8 cellular contexts compared by ENCODE assay signal in the genomic region with DNA sequence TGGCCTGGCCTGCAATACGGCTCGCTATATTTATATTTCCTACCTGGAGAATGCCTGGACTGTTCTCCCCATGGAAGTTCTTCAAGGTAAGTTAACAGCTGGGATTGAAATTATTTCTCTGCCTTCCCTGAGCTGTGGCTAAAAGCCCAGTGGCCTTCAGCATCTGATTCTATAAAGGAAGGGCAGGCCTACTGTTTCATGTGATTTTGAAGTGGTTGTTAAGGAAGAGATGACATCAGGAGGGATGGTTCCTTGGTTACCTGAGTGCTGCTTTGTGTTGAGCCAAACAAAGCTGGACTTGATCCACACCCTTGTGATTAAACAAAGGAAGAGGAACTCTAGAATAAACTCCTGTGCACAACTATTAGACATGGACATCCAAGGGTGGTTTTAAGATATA.
DNase-seq lines count a peak whose midpoint lies in the region; ATAC-seq and TF ChIP-seq lines count a peak whose summit lies in the region.

No MANE protein-coding gene starts in this region.

- peak; percentile 51 for DNase-seq in CD1c-positive myeloid dendritic cell (ENCODE audit: extremely low spot score)
- peak; percentile 91 for DNase-seq in NCI-H146 (lab: John Stamatoyannopoulos, UW)
- DNase-seq in amniotic epithelial cell (ENCODE audit: low read depth): peak; percentile 23
- DNase-seq in kidney epithelial cell (ENCODE audit: low read depth): peak; percentile 42
- DNase-seq in effector memory CD4-positive, alpha-beta T cell: no peak
- no peak for DNase-seq in NOMO-1 (lab: John Stamatoyannopoulos, UW; ENCODE audit: unreplicated experiment in 2 of 2)

- no peaks in the 10 kb centered on the region for H3K9me3 ChIP-seq in effector memory CD4-positive, alpha-beta T cell (ENCODE audit: control insufficient read depth, low read length)

- H3K4me3 ChIP-seq in kidney epithelial cell (ENCODE audit: low read depth, low read length): no peak overlapping the region
- no peak overlapping the region for H3K4me3 ChIP-seq in effector memory CD4-positive, alpha-beta T cell (ENCODE audit: insufficient read depth, low read depth, low read length, poor library complexity, severe bottlenecking)

- no peaks in the 10 kb centered on the region for H3K36me3 ChIP-seq in kidney epithelial cell (ENCODE audit: control insufficient read depth, insufficient read depth, low read length)
- peaks cover 3% of the 10 kb centered on the region for H3K36me3 ChIP-seq in effector memory CD4-positive, alpha-beta T cell (ENCODE audit: control insufficient read depth, insufficient read depth, low read length)

- ATAC-seq in GM21526 (IDR thresholded peaks at IDR 0.05; ENCODE audit: low FRiP score, unreplicated experiment): no peak
- no peak for ATAC-seq in GM21515 (IDR thresholded peaks at IDR 0.05; ENCODE audit: unreplicated experiment)

- no peak for TF ChIP-seq CTCF in kidney epithelial cell (IDR thresholded peaks at IDR 0.05; ENCODE audit: insufficient read depth, low read length, poor library complexity, severe bottlenecking)

- no peaks in the 10 kb centered on the region for H3K4me1 ChIP-seq in effector memory CD4-positive, alpha-beta T cell (ENCODE audit: control insufficient read depth, insufficient read depth, low read length, poor library complexity, severe bottlenecking)

- no peak overlapping the region for H3K27ac ChIP-seq in effector memory CD4-positive, alpha-beta T cell (ENCODE audit: insufficient read depth, low read length, poor library complexity, severe bottlenecking)

- no peaks in the 10 kb centered on the region for H3K27me3 ChIP-seq in kidney epithelial cell (ENCODE audit: control insufficient read depth, insufficient read depth, low read length)
- H3K27me3 ChIP-seq in effector memory CD4-positive, alpha-beta T cell (replicated peaks; ENCODE audit: control insufficient read depth, insufficient read depth, low read length, poor library complexity, severe bottlenecking): no peaks in the 10 kb centered on the region

Comparison
In these comparisons a context has a peak if more than half of its experiments do, and no peak if none do; other contexts are left out.
1. DNase-seq: peak in CD1c-positive myeloid dendritic cell (single experiment), NCI-H146 (single experiment), amniotic epithelial cell (single experiment) and kidney epithelial cell (single experiment); none in effector memory CD4-positive, alpha-beta T cell (0 of 3) and NOMO-1 (0 of 2).